In genomic region chr11:46711288-46711687, GRCh38 we compare ENCODE assay signal across 2 cellular contexts.
TF ChIP-seq lines count a peak whose summit lies in the region.

No MANE protein-coding gene starts in this region.

TF ChIP-seq in liver, 16 proteins besides CTCF, POLR2A, EP300 and RAD21:
- TF ChIP-seq ATF3 (IDR thresholded peaks at IDR 0.05) (no peak), GABPA (IDR thresholded peaks at IDR 0.05 in 1 of 2, conservative IDR thresholded peaks at IDR 0.05 in 1 of 2) (no peak), YY1 (IDR thresholded peaks at IDR 0.05) (no peak)

TF ChIP-seq in HepG2, 621 proteins besides CTCF, POLR2A, EP300 and RAD21:
- no peak for TF ChIP-seq FOXA3 (CRISPR knock-in tag; IDR thresholded peaks at IDR 0.05)
- no peak for TF ChIP-seq HMGXB3 (CRISPR knock-in tag; IDR thresholded peaks at IDR 0.05; ENCODE audit: borderline replicate concordance)
- no peak for TF ChIP-seq ZKSCAN5 (CRISPR knock-in tag; IDR thresholded peaks at IDR 0.05)
- TF ChIP-seq KLF11 (CRISPR knock-in tag; IDR thresholded peaks at IDR 0.05), result no peak
- TF ChIP-seq HNRNPUL1 (IDR thresholded peaks at IDR 0.05; ENCODE audit: low read depth, low read length), result no peak
- TF ChIP-seq ZSCAN31 (CRISPR knock-in tag; IDR thresholded peaks at IDR 0.05; ENCODE audit: low read depth), result no peak
- TF ChIP-seq ZNF530 (CRISPR knock-in tag; IDR thresholded peaks at IDR 0.05; ENCODE audit: low read depth), result no peak
- no peak for TF ChIP-seq CREBL2 (CRISPR knock-in tag; IDR thresholded peaks at IDR 0.05; ENCODE audit: borderline replicate concordance)
- no peak for TF ChIP-seq ZNF558 (CRISPR knock-in tag; IDR thresholded peaks at IDR 0.05; ENCODE audit: borderline replicate concordance)
- TF ChIP-seq GABPB1 (CRISPR knock-in tag; IDR thresholded peaks at IDR 0.05), result no peak
- no peak for TF ChIP-seq USF2 (IDR thresholded peaks at IDR 0.05; ENCODE audit: low read depth, low read length)
- TF ChIP-seq USF2 (CRISPR knock-in tag; IDR thresholded peaks at IDR 0.05; ENCODE audit: borderline replicate concordance), result no peak
- no peak for TF ChIP-seq RARG (CRISPR knock-in tag; IDR thresholded peaks at IDR 0.05; ENCODE audit: low read depth)
- no peak for TF ChIP-seq ZNF672 (CRISPR knock-in tag; IDR thresholded peaks at IDR 0.05)
- TF ChIP-seq CEBPZ (IDR thresholded peaks at IDR 0.05; ENCODE audit: low read length), result no peak
- TF ChIP-seq HDAC1 (CRISPR knock-in tag; IDR thresholded peaks at IDR 0.05), result no peak
- no peak for TF ChIP-seq ZZZ3 (CRISPR knock-in tag; IDR thresholded peaks at IDR 0.05; ENCODE audit: borderline replicate concordance)
- no peak for TF ChIP-seq PATZ1 (CRISPR knock-in tag; IDR thresholded peaks at IDR 0.05)
- TF ChIP-seq ZNF512B (CRISPR knock-in tag; IDR thresholded peaks at IDR 0.05; ENCODE audit: borderline replicate concordance), result no peak
- no peak for TF ChIP-seq FOXK1 (CRISPR knock-in tag; IDR thresholded peaks at IDR 0.05; ENCODE audit: borderline replicate concordance, low read depth)
